13 cellular contexts compared by ENCODE assay signal in genomic region chr7:50147952-50148351, GRCh38. TPM values are rescaled to one million over a fixed set of nuclear protein-coding genes. Genes with fewer than 3 reads are reported as not detected.
DNase-seq lines count a peak whose midpoint lies in the region; ATAC-seq and TF ChIP-seq lines count a peak whose summit lies in the region.
"Had no signal": no experiment of that assay in that cellular context is flagged by ENCODE, and none has a peak within 500 bp of the region (broad histone marks: within the 10 kb centered on the region; RNA-seq: fewer than 3 reads in every experiment).

No MANE protein-coding gene starts in this region.

- no peak overlapping the region for H3K4me2 ChIP-seq in mesendoderm (ENCODE audit: low read length)

- no peak overlapping the region for H2BK120ac ChIP-seq in mesendoderm (ENCODE audit: low read depth, low read length)

- no peaks in the 10 kb centered on the region for H3K9me3 ChIP-seq in KOPT-K1 (ENCODE audit: insufficient read depth, low read length, poor library complexity, severe bottlenecking)

- H3K27me3 ChIP-seq in mesendoderm (ENCODE audit: insufficient read depth, low read length, poor library complexity) = no peaks in the 10 kb centered on the region

- H3K9ac ChIP-seq in mesendoderm (ENCODE audit: low read length) = no peak overlapping the region

- peak overlapping the region; percentile 36 for H3K27ac Mint-ChIP-seq in activated T-cell treated with anti-CD3 and anti-CD28 coated beads, Interleukin-2, amount 50 U/mL, for 72 hours
- H3K27ac Mint-ChIP-seq in stimulated activated memory B cell treated with anti-CD40 and anti-IgM and Interleukin-4, amounts not matched to agents 10 μg/mL and 1 μg/mL and 100 μg/mL, for 72 hours = peak overlapping the region; percentile 94
- no peak overlapping the region for H3K27ac Mint-ChIP-seq in progenitor cell of endocrine pancreas
- H3K27ac Mint-ChIP-seq in type B pancreatic cell = no peak overlapping the region

- no peak overlapping the region for H4K5ac ChIP-seq in mesendoderm (ENCODE audit: low read length)

- no peak overlapping the region for H3K23ac ChIP-seq in mesendoderm (ENCODE audit: low read length)

- no peaks in the 10 kb centered on the region for H3K79me1 ChIP-seq in mesendoderm (ENCODE audit: low read length)

- no peaks in the 10 kb centered on the region for H3K79me2 ChIP-seq in mesendoderm (ENCODE audit: control insufficient read depth, insufficient read depth, low read length)

- H3K4me1 ChIP-seq in mesendoderm (ENCODE audit: control insufficient read depth, low read depth, low read length) = no peaks in the 10 kb centered on the region

- no peak overlapping the region for H2BK15ac ChIP-seq in mesendoderm (replicated peaks; ENCODE audit: low read depth)

- ATAC-seq in activated T-cell treated with anti-CD3 and anti-CD28 coated beads, Interleukin-2, amount 50 U/mL, for 72 hours (replicated peaks in 1 of 2) = peak in 1 of 2 donors; percentile 1
- ATAC-seq in HG02642 (IDR thresholded peaks at IDR 0.05; ENCODE audit: poor library complexity, unreplicated experiment) = peak; percentile 29
- ATAC-seq in stimulated activated memory B cell treated with anti-CD40 and anti-IgM and Interleukin-4, amounts not matched to agents 10 μg/mL and 1 μg/mL and 100 μg/mL, for 72 hours = peak; percentile 66

- H3K27me3 Mint-ChIP-seq in activated T-cell treated with anti-CD3 and anti-CD28 coated beads, Interleukin-2, amount 50 U/mL, for 72 hours (ENCODE audit: low read depth) = no peaks in the 10 kb centered on the region
- no peaks in the 10 kb centered on the region for H3K27me3 Mint-ChIP-seq in stimulated activated memory B cell treated with anti-CD40 and anti-IgM and Interleukin-4, amounts not matched to agents 10 μg/mL and 1 μg/mL and 100 μg/mL, for 72 hours
- H3K27me3 Mint-ChIP-seq in progenitor cell of endocrine pancreas (no peaks in the 10 kb centered on the region), type B pancreatic cell (no peaks in the 10 kb centered on the region)

- no CpG with 5 or more reads among the region's 4 CpGs for WGBS in mesendoderm (ENCODE audit: extremely low coverage, insufficient coverage, low lambda C conversion rate)

- no peak overlapping the region for H3K18ac ChIP-seq in mesendoderm (ENCODE audit: low read length)

- peaks cover 96% of the 10 kb centered on the region for H3K4me1 Mint-ChIP-seq in activated T-cell treated with anti-CD3 and anti-CD28 coated beads, Interleukin-2, amount 50 U/mL, for 72 hours (ENCODE audit: low read depth)
- peaks cover 76% of the 10 kb centered on the region for H3K4me1 Mint-ChIP-seq in stimulated activated memory B cell treated with anti-CD40 and anti-IgM and Interleukin-4, amounts not matched to agents 10 μg/mL and 1 μg/mL and 100 μg/mL, for 72 hours
- H3K4me1 Mint-ChIP-seq in progenitor cell of endocrine pancreas (ENCODE audit: low read depth) (no peaks in the 10 kb centered on the region), type B pancreatic cell (ENCODE audit: unreplicated experiment) (no peaks in the 10 kb centered on the region)

- H2BK5ac ChIP-seq in mesendoderm (ENCODE audit: low read length) = no peak overlapping the region

- H2AK5ac ChIP-seq in mesendoderm (ENCODE audit: low read length) = no peak overlapping the region

- no peaks in the 10 kb centered on the region for H3K9me3 Mint-ChIP-seq in activated T-cell treated with anti-CD3 and anti-CD28 coated beads, Interleukin-2, amount 50 U/mL, for 72 hours
- H3K9me3 Mint-ChIP-seq in stimulated activated memory B cell treated with anti-CD40 and anti-IgM and Interleukin-4, amounts not matched to agents 10 μg/mL and 1 μg/mL and 100 μg/mL, for 72 hours = no peaks in the 10 kb centered on the region
- H3K9me3 Mint-ChIP-seq in progenitor cell of endocrine pancreas (ENCODE audit: low read depth) (no peaks in the 10 kb centered on the region), type B pancreatic cell (no peaks in the 10 kb centered on the region)

- peak overlapping the region; percentile 47 to 60 for H3K4me3 Mint-ChIP-seq in activated T-cell treated with anti-CD3 and anti-CD28 coated beads, Interleukin-2, amount 50 U/mL, for 72 hours
- H3K4me3 Mint-ChIP-seq in stimulated activated memory B cell treated with anti-CD40 and anti-IgM and Interleukin-4, amounts not matched to agents 10 μg/mL and 1 μg/mL and 100 μg/mL, for 72 hours = peak overlapping the region; percentile 45
- H3K4me3 Mint-ChIP-seq in progenitor cell of endocrine pancreas (ENCODE audit: low read depth) (no peak overlapping the region), type B pancreatic cell (no peak overlapping the region)

- H3K36me3 Mint-ChIP-seq in activated T-cell treated with anti-CD3 and anti-CD28 coated beads, Interleukin-2, amount 50 U/mL, for 72 hours (ENCODE audit: insufficient read depth in 2 of 2) = no peaks in the 10 kb centered on the region
- H3K36me3 Mint-ChIP-seq in stimulated activated memory B cell treated with anti-CD40 and anti-IgM and Interleukin-4, amounts not matched to agents 10 μg/mL and 1 μg/mL and 100 μg/mL, for 72 hours = no peaks in the 10 kb centered on the region
- H3K36me3 Mint-ChIP-seq in progenitor cell of endocrine pancreas (ENCODE audit: insufficient read depth) = no peaks in the 10 kb centered on the region
- H3K36me3 Mint-ChIP-seq in type B pancreatic cell = no peaks in the 10 kb centered on the region

- no peak overlapping the region for H3K4me3 ChIP-seq in mesendoderm (ENCODE audit: low read length)

- TF ChIP-seq CTCF in progenitor cell of endocrine pancreas (IDR thresholded peaks at IDR 0.05; ENCODE audit: unreplicated experiment) (no peak), type B pancreatic cell (conservative IDR thresholded peaks at IDR 0.05) (no peak)

- no peak overlapping the region for H3K4ac ChIP-seq in mesendoderm (ENCODE audit: low read depth, low read length)

- H3K36me3 ChIP-seq in KOPT-K1 (ENCODE audit: insufficient read depth, low read length) (no peaks in the 10 kb centered on the region), mesendoderm (ENCODE audit: control insufficient read depth, insufficient read depth, low read length) (no peaks in the 10 kb centered on the region)

- H4K8ac ChIP-seq in mesendoderm (ENCODE audit: low read depth, low read length) = no peak overlapping the region

- no peak for DNase-seq in activated T-cell treated with anti-CD3 and anti-CD28 coated beads, Interleukin-2, amount 50 U/mL, for 72 hours
- DNase-seq in activated T-cell treated with anti-CD3 and anti-CD28 coated beads, Interleukin-2, amount 50 U/mL, for 48 hours = no peak
- DNase-seq in mesendoderm (no peak), progenitor cell of endocrine pancreas (ENCODE audit: low spot score, unreplicated experiment) (no peak), type B pancreatic cell (ENCODE audit: extremely low spot score, unreplicated experiment) (no peak)
- DNase-seq: aorta, NCI-H1048 had no signal

- H3K27ac ChIP-seq in KOPT-K1 (ENCODE audit: low read depth, low read length, poor library complexity, severe bottlenecking) (peak overlapping the region; percentile 84), mesendoderm (ENCODE audit: low read depth, low read length) (no peak overlapping the region)

- no peak overlapping the region for H3K56ac ChIP-seq in mesendoderm (ENCODE audit: low read length)

RNA-seq across cellular contexts. Expression of gene ZPBP, which starts 54.9 kb away (rescaled TPM):
- total RNA-seq in activated T-cell treated with anti-CD3 and anti-CD28 coated beads, Interleukin-2, amount 50 U/mL, for 72 hours = not detected
- polyA plus RNA-seq in mesendoderm (2013, experiment 1 of 2) = not detected
- not detected for polyA plus RNA-seq in mesendoderm (2013, experiment 2 of 2)
- total RNA-seq in progenitor cell of endocrine pancreas (not detected in 2 replicates), type B pancreatic cell (ENCODE audit: low replicate concordance) (not detected in 2 replicates)
- total RNA-seq: aorta, epithelial cell of proximal tubule, osteocyte had no signal
- polyA plus RNA-seq: aorta, keratinocyte had no signal

Comparison
In these comparisons a context has a peak if more than half of its experiments do, and no peak if none do; other contexts are left out.
1. H3K27ac Mint-ChIP-seq: peak in activated T-cell treated with anti-CD3 and anti-CD28 coated beads, Interleukin-2, amount 50 U/mL, for 72 hours (single experiment) and stimulated activated memory B cell treated with anti-CD40 and anti-IgM and Interleukin-4, amounts not matched to agents 10 μg/mL and 1 μg/mL and 100 μg/mL, for 72 hours (single experiment); none in progenitor cell of endocrine pancreas (single experiment) and type B pancreatic cell (single experiment).
2. H3K4me3 Mint-ChIP-seq: peak in activated T-cell treated with anti-CD3 and anti-CD28 coated beads, Interleukin-2, amount 50 U/mL, for 72 hours (2 of 2) and stimulated activated memory B cell treated with anti-CD40 and anti-IgM and Interleukin-4, amounts not matched to agents 10 μg/mL and 1 μg/mL and 100 μg/mL, for 72 hours (single experiment); none in progenitor cell of endocrine pancreas (single experiment) and type B pancreatic cell (single experiment).